ENCODE assay signal across 17 cellular contexts in the genomic region with DNA sequence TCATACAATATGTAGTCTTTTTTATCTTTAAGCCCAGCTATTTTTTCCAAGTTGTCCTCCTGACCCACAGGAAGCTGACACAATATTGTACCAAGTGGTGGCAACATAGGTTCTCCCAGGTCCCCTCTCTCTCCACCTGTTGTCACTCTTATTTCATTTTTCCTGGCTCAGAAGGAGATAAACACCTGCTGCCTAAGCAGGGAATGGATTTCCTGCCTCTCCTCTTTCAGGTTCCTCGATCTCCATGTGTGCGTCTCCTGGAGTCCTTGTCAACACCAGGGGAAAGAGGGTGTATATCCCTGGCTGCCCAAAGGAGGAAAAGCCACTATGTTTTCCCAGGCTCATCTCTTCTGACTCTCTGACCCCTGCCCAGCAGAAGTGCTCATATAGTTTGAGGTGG.
DNase-seq lines count a peak whose midpoint lies in the region; ATAC-seq, FAIRE-seq and TF ChIP-seq lines count a peak whose summit lies in the region.
"Had no signal": no experiment of that assay in that cellular context is flagged by ENCODE, and none has a peak within 500 bp of the region (broad histone marks: within the 10 kb centered on the region; RNA-seq: fewer than 3 reads in every experiment).

No MANE protein-coding gene starts in this region.

- peaks cover 35% of the 10 kb centered on the region for H3K4me1 Mint-ChIP-seq in dendritic cell treated with granulocyte-macrophage colony-stimulating factor and Interleukin-4, amounts not matched to agents 40 ng/mL and 50 ng/mL, for 4 days (ENCODE audit: low read depth)
- peaks cover 24% of the 10 kb centered on the region for H3K4me1 Mint-ChIP-seq in CD4-positive, alpha-beta T cell (ENCODE audit: low read depth)

- no peak for DNase-seq in psoas muscle
- no peak for DNase-seq in D721Med (ENCODE audit: insufficient read length, low spot score)
- no peak for DNase-seq in pancreas
- DNase-seq in effector CD8-positive, alpha-beta T cell (lab: John Stamatoyannopoulos, UW) = no peak
- no peak for DNase-seq in CD4-positive, alpha-beta T cell
- DNase-seq: C1 segment of cervical spinal cord; CD4-positive, alpha-beta memory T cell; DMS79 treated with DMSO at 0.1 percent for 48 hours; GF-D8 had no signal

- H3K27ac Mint-ChIP-seq in dendritic cell treated with granulocyte-macrophage colony-stimulating factor and Interleukin-4, amounts not matched to agents 40 ng/mL and 50 ng/mL, for 4 days = peak overlapping the region; percentile 64
- no peak overlapping the region for H3K27ac Mint-ChIP-seq in CD4-positive, alpha-beta T cell
- H3K27ac Mint-ChIP-seq: B cell had no signal

- ATAC-seq in psoas muscle (peak; percentile 40 to 83 (median 54)), pancreas (no peak)
- no peak for ATAC-seq in CD4-positive, alpha-beta T cell (ENCODE audit: poor library complexity)

- no peak overlapping the region for H3K4me3 ChIP-seq in BLaER1 treated with 17β-estradiol and CSF1 and Interleukin-3, amounts not matched to agents 10 nM and 100 nM
- H3K4me3 ChIP-seq in HEK293 (ENCODE audit: low read depth, low read length) (no peak overlapping the region), psoas muscle (no peak overlapping the region), pancreas (no peak overlapping the region)
- H3K4me3 ChIP-seq: HAP-1, K562 had no signal

- H3K9ac ChIP-seq in BLaER1 treated with 17β-estradiol and CSF1 and Interleukin-3, amounts not matched to agents 10 nM and 100 nM = no peak overlapping the region

- H3K4me3 Mint-ChIP-seq in dendritic cell treated with granulocyte-macrophage colony-stimulating factor and Interleukin-4, amounts not matched to agents 40 ng/mL and 50 ng/mL, for 4 days = no peak overlapping the region
- no peak overlapping the region for H3K4me3 Mint-ChIP-seq in CD4-positive, alpha-beta T cell
- H3K4me3 Mint-ChIP-seq: B cell; CD4-positive, alpha-beta memory T cell had no signal

- H3K36me3 ChIP-seq in BLaER1 treated with 17β-estradiol and CSF1 and Interleukin-3, amounts not matched to agents 10 nM and 100 nM = no peaks in the 10 kb centered on the region
- H3K36me3 ChIP-seq in HEK293 (ENCODE audit: control insufficient read depth in 2 of 2, insufficient read depth in 1 of 2, low read length in 2 of 2) = no peaks in the 10 kb centered on the region
- H3K36me3 ChIP-seq in psoas muscle (ENCODE audit: insufficient read depth in 1 of 2, low read depth in 1 of 2) = no peaks in the 10 kb centered on the region
- no peaks in the 10 kb centered on the region for H3K36me3 ChIP-seq in pancreas
- H3K36me3 ChIP-seq: HAP-1 had no signal

- H4K20me1 ChIP-seq in BLaER1 treated with 17β-estradiol and CSF1 and Interleukin-3, amounts not matched to agents 10 nM and 100 nM = no peaks in the 10 kb centered on the region

- POLR2A ChIA-PET in HEK293 (lab: Yijun Ruan, JAX) = no interaction called here
- POLR2A ChIA-PET in CD4-positive, alpha-beta T cell (lab: Charles Lee) = no interaction called here

- WGBS in psoas muscle, 3 donors = 25 to 39% (median 34%) methylated on average over 2 of the region's 2 CpGs
- 33 to 66% methylated on average over 2 of the region's 2 CpGs for WGBS in pancreas, 2 donors

- H3K9me3 Mint-ChIP-seq in dendritic cell treated with granulocyte-macrophage colony-stimulating factor and Interleukin-4, amounts not matched to agents 40 ng/mL and 50 ng/mL, for 4 days = no peaks in the 10 kb centered on the region
- H3K9me3 Mint-ChIP-seq in CD4-positive, alpha-beta T cell = no peaks in the 10 kb centered on the region
- H3K9me3 Mint-ChIP-seq: CD4-positive, alpha-beta memory T cell had no signal

- peak overlapping the region in 2 of 11 experiments; percentile 63 to 82; a peak in 1 of 22 replicates for H3K27ac ChIP-seq in BLaER1 treated with 17β-estradiol and CSF1 and Interleukin-3, amounts not matched to agents 10 nM and 100 nM
- no peak overlapping the region for H3K27ac ChIP-seq in HEK293 (ENCODE audit: extremely low read depth, low read depth, low read length)
- H3K27ac ChIP-seq in psoas muscle = peak overlapping the region; percentile 23
- H3K27ac ChIP-seq in pancreas = no peak overlapping the region
- H3K27ac ChIP-seq in CD4-positive, alpha-beta T cell (ENCODE audit: low read depth, low read length) = no peak overlapping the region
- H3K27ac ChIP-seq: HL-60 had no signal

- intact Hi-C loops in dendritic cell treated with granulocyte-macrophage colony-stimulating factor and Interleukin-4, amounts not matched to agents 40 ng/mL and 50 ng/mL, for 4 days (cut with micrococcal nuclease) = no loop called here
- intact Hi-C loops in psoas muscle (cut with DNase I) (loop anchor here (5.0 to 10.0 kb wide), 2 partner anchors 71 to 89 kb away; no protein-coding TSS in a partner anchor), pancreas (cut with DNase I) (loop anchor here in 1 of 3 donors (10.0 kb wide), 1 partner anchor 99 kb away; no protein-coding TSS in a partner anchor)
- intact Hi-C loops in CD4-positive, alpha-beta T cell (cut with DNase I, micrococcal nuclease) = loop anchor here in 1 of 2 experiments (5.0 kb wide), 1 partner anchor 66 kb away; no protein-coding TSS in a partner anchor

- no peaks in the 10 kb centered on the region for H3K9me3 ChIP-seq in BLaER1 treated with 17β-estradiol and CSF1 and Interleukin-3, amounts not matched to agents 10 nM and 100 nM (replicated peaks in 1 of 11)
- H3K9me3 ChIP-seq in HEK293 (ENCODE audit: control insufficient read depth, insufficient read depth, low read depth, low read length) (no peaks in the 10 kb centered on the region), psoas muscle (no peaks in the 10 kb centered on the region), pancreas (no peaks in the 10 kb centered on the region)
- no peaks in the 10 kb centered on the region for H3K9me3 ChIP-seq in CD4-positive, alpha-beta T cell (ENCODE audit: control insufficient read depth, low read length)
- H3K9me3 ChIP-seq: HAP-1 had no signal

- peaks cover 44 to 82% (median 54%) of the 10 kb centered on the region in 10 experiments for H3K4me1 ChIP-seq in BLaER1 treated with 17β-estradiol and CSF1 and Interleukin-3, amounts not matched to agents 10 nM and 100 nM
- H3K4me1 ChIP-seq in HEK293 (ENCODE audit: control insufficient read depth, insufficient read depth, low read length) (no peaks in the 10 kb centered on the region; the same call in 1 of the 2 replicates), psoas muscle (peaks cover 19% of the 10 kb centered on the region), pancreas (no peaks in the 10 kb centered on the region)
- H3K4me1 ChIP-seq: HAP-1 had no signal

- FAIRE-seq in D721Med (lab: Jason Lieb, UNC) = no peak
- no peak for FAIRE-seq in pancreas (lab: Jason Lieb, UNC)
- FAIRE-seq: H1, K562 had no signal

- H3K4me2 ChIP-seq in BLaER1 treated with 17β-estradiol and CSF1 and Interleukin-3, amounts not matched to agents 10 nM and 100 nM = peak overlapping the region in 7 of 11 experiments; percentile 34 to 93 (median 83); a peak in 14 of 22 replicates

- H3K36me3 Mint-ChIP-seq in dendritic cell treated with granulocyte-macrophage colony-stimulating factor and Interleukin-4, amounts not matched to agents 40 ng/mL and 50 ng/mL, for 4 days (ENCODE audit: low read depth) = no peaks in the 10 kb centered on the region
- no peaks in the 10 kb centered on the region for H3K36me3 Mint-ChIP-seq in CD4-positive, alpha-beta T cell (ENCODE audit: low read depth)
- H3K36me3 Mint-ChIP-seq: CD4-positive, alpha-beta memory T cell had no signal

- no peak for TF ChIP-seq CTCF in HEK293 (tag by site-specific recombination; IDR thresholded peaks at IDR 0.05)
- no peak for TF ChIP-seq CTCF in psoas muscle (IDR thresholded peaks at IDR 0.05)
- no peak for TF ChIP-seq CTCF in D721Med (IDR thresholded peaks at IDR 0.05; ENCODE audit: insufficient read depth, missing control alignments)
- no peak for TF ChIP-seq CTCF in pancreas (IDR thresholded peaks at IDR 0.05)
- no peak for TF ChIP-seq CTCF in CD4-positive, alpha-beta T cell (IDR thresholded peaks at IDR 0.05)

- H3K27me3 Mint-ChIP-seq in dendritic cell treated with granulocyte-macrophage colony-stimulating factor and Interleukin-4, amounts not matched to agents 40 ng/mL and 50 ng/mL, for 4 days = no peaks in the 10 kb centered on the region
- no peaks in the 10 kb centered on the region for H3K27me3 Mint-ChIP-seq in CD4-positive, alpha-beta T cell

- CTCF ChIA-PET in HEK293 (lab: Yijun Ruan, JAX) = interaction anchor here (0.9 kb wide), 1 partner anchor 14 kb away, joined by 3 read pairs; no protein-coding TSS in a partner anchor
- CTCF ChIA-PET in CD4-positive, alpha-beta T cell (lab: Charles Lee) = interaction anchor here (0.9 to 1.1 kb wide), 2 partner anchors 9 to 12 kb away, joined by 3 read pairs; no protein-coding TSS in a partner anchor

- no peaks in the 10 kb centered on the region for H3K27me3 ChIP-seq in BLaER1 treated with 17β-estradiol and CSF1 and Interleukin-3, amounts not matched to agents 10 nM and 100 nM
- H3K27me3 ChIP-seq in psoas muscle (ENCODE audit: insufficient read depth in 3 of 3, low read length in 2 of 3) = no peaks in the 10 kb centered on the region
- H3K27me3 ChIP-seq in pancreas = no peaks in the 10 kb centered on the region
- no peaks in the 10 kb centered on the region for H3K27me3 ChIP-seq in CD4-positive, alpha-beta T cell (ENCODE audit: control insufficient read depth, insufficient read depth, low read length)

TF ChIP-seq in HEK293, 187 proteins besides CTCF, POLR2A, EP300 and RAD21 (continues in another document):
- TF ChIP-seq ZNF544 (tag by site-specific recombination; IDR thresholded peaks at IDR 0.05) = no peak
- TF ChIP-seq, protein P1, sequence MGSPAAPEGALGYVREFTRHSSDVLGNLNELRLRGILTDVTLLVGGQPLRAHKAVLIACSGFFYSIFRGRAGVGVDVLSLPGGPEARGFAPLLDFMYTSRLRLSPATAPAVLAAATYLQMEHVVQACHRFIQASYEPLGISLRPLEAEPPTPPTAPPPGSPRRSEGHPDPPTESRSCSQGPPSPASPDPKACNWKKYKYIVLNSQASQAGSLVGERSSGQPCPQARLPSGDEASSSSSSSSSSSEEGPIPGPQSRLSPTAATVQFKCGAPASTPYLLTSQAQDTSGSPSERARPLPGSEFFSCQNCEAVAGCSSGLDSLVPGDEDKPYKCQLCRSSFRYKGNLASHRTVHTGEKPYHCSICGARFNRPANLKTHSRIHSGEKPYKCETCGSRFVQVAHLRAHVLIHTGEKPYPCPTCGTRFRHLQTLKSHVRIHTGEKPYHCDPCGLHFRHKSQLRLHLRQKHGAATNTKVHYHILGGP (tag by site-specific recombination; IDR thresholded peaks at IDR 0.05) = no peak
- TF ChIP-seq ZNF157 (tag by site-specific recombination; IDR thresholded peaks at IDR 0.05) = peak; percentile 63; the same call in 1 of the 2 replicates

Comparison
In these comparisons a context has a peak if more than half of its experiments do, and no peak if none do; other contexts are left out.
1. ATAC-seq: peak in psoas muscle (4 of 4); none in pancreas (0 of 4) and CD4-positive, alpha-beta T cell (single experiment).